20 cellular contexts compared by ENCODE assay signal in genomic region chr13:51794959-51795358, GRCh38. TPM values are rescaled to one million over a fixed set of nuclear protein-coding genes. Genes with fewer than 3 reads are reported as not detected.
DNase-seq lines count a peak whose midpoint lies in the region; TF ChIP-seq lines count a peak whose summit lies in the region.
"Had no signal": no experiment of that assay in that cellular context is flagged by ENCODE, and none has a peak within 500 bp of the region (broad histone marks: within the 10 kb centered on the region; RNA-seq: fewer than 3 reads in every experiment).

No MANE protein-coding gene starts in this region.

- H3K9ac ChIP-seq in BLaER1 treated with 17β-estradiol and CSF1 and Interleukin-3, amounts not matched to agents 10 nM and 100 nM = no peak overlapping the region

- H3K79me2 ChIP-seq in DOHH2 (ENCODE audit: control insufficient read depth, low read length) = no peaks in the 10 kb centered on the region
- H3K79me2 ChIP-seq in OCI-LY7 (ENCODE audit: insufficient read depth, low read depth, low read length) = no peaks in the 10 kb centered on the region
- H3K79me2 ChIP-seq in osteoblast (ENCODE audit: insufficient read depth, low read length) = no peaks in the 10 kb centered on the region

- no peaks in the 10 kb centered on the region for H3K27me3 ChIP-seq in BLaER1 treated with 17β-estradiol and CSF1 and Interleukin-3, amounts not matched to agents 10 nM and 100 nM
- H3K27me3 ChIP-seq in DOHH2 (ENCODE audit: control insufficient read depth, low read length) = no peaks in the 10 kb centered on the region
- H3K27me3 ChIP-seq in osteoblast (ENCODE audit: insufficient read depth, low read length) = no peaks in the 10 kb centered on the region
- H3K27me3 ChIP-seq: cardiac muscle cell, SJSA1 had no signal

- intact Hi-C loops in OCI-LY7 (cut with micrococcal nuclease; ENCODE audit: unreplicated experiment) (loop anchor here (2.0 to 5.0 kb wide), 2 partner anchors 88 to 342 kb away; partner anchors contain the start of gene INTS6), posterior vena cava (cut with DNase I) (no loop called here)

- H3K4me1 ChIP-seq in BLaER1 treated with 17β-estradiol and CSF1 and Interleukin-3, amounts not matched to agents 10 nM and 100 nM = peaks cover 29 to 39% (median 35%) of the 10 kb centered on the region in 10 experiments
- H3K4me1 ChIP-seq in DOHH2 (ENCODE audit: control insufficient read depth, low read length) (peaks cover 33% of the 10 kb centered on the region), OCI-LY7 (ENCODE audit: insufficient read depth, low read length, poor library complexity, severe bottlenecking) (peaks cover 67% of the 10 kb centered on the region), osteoblast (ENCODE audit: insufficient read depth, low read length) (peaks cover 6% of the 10 kb centered on the region)

- H3K9me3 ChIP-seq in BLaER1 treated with 17β-estradiol and CSF1 and Interleukin-3, amounts not matched to agents 10 nM and 100 nM (replicated peaks in 1 of 11) = no peaks in the 10 kb centered on the region
- no peaks in the 10 kb centered on the region for H3K9me3 ChIP-seq in DOHH2 (ENCODE audit: control insufficient read depth, insufficient read depth, low read length)
- no peaks in the 10 kb centered on the region for H3K9me3 ChIP-seq in OCI-LY7 (ENCODE audit: low read length)
- H3K9me3 ChIP-seq in osteoblast (ENCODE audit: low read depth, low read length) = no peaks in the 10 kb centered on the region
- H3K9me3 ChIP-seq: SJSA1 had no signal

- CTCF ChIA-PET in OCI-LY7 (lab: Charles Lee; ENCODE audit: unreplicated experiment) = interaction anchor here (0.6 to 1.8 kb wide), 4 partner anchors 17 to 213 kb away, joined by 3 to 6 read pairs (median 4); no protein-coding TSS in a partner anchor

- no peak for TF ChIP-seq CTCF in DOHH2 (IDR thresholded peaks at IDR 0.05; ENCODE audit: low read depth, low read length, poor library complexity, severe bottlenecking)
- TF ChIP-seq CTCF in OCI-LY7 (conservative IDR thresholded peaks at IDR 0.05; ENCODE audit: low read length) = no peak
- TF ChIP-seq CTCF in osteoblast (IDR thresholded peaks at IDR 0.05; ENCODE audit: extremely low read depth, low read depth, low read length) = no peak

- H3K9me2 ChIP-seq in DOHH2 (replicated peaks; ENCODE audit: control insufficient read depth, low read length) = no peaks in the 10 kb centered on the region
- no peaks in the 10 kb centered on the region for H3K9me2 ChIP-seq in OCI-LY7 (ENCODE audit: insufficient read depth, low read length)

- DNase-seq in OCI-LY7 (ENCODE audit: low spot score) = peak; percentile 79
- DNase-seq in osteoblast (ENCODE audit: insufficient read length, low spot score, missing footprints) = peak; percentile 50
- DNase-seq in posterior vena cava (ENCODE audit: low spot score) = no peak
- DNase-seq in H4 (ENCODE audit: low spot score) = no peak
- no peak for DNase-seq in 8988T
- DNase-seq: activated CD4-positive, alpha-beta T cell treated with anti-CD3 and anti-CD28 coated beads, Interleukin-2, amount 50 U/mL, for 48 hours; activated gamma-delta T cell treated with Interleukin-2 at 50 U/mL for 16 hours; HCEC 1CT; hypothalamus; KG1; NCI-H1092 treated with DMSO at 0.1 percent for 48 hours had no signal

- H3K4me3 ChIP-seq in BLaER1 treated with 17β-estradiol and CSF1 and Interleukin-3, amounts not matched to agents 10 nM and 100 nM = no peak overlapping the region
- H3K4me3 ChIP-seq in DOHH2 (ENCODE audit: low read length) (no peak overlapping the region), OCI-LY7 (ENCODE audit: low read depth, low read length, poor library complexity, severe bottlenecking) (peak overlapping the region; percentile 5), osteoblast (ENCODE audit: insufficient read depth, low read length) (no peak overlapping the region)
- H3K4me3 ChIP-seq: cardiac muscle cell, lung, SJSA1 had no signal

- H3K36me3 ChIP-seq in BLaER1 treated with 17β-estradiol and CSF1 and Interleukin-3, amounts not matched to agents 10 nM and 100 nM = no peaks in the 10 kb centered on the region
- H3K36me3 ChIP-seq in DOHH2 (ENCODE audit: control insufficient read depth, low read length) = no peaks in the 10 kb centered on the region
- no peaks in the 10 kb centered on the region for H3K36me3 ChIP-seq in OCI-LY7 (ENCODE audit: insufficient read depth, low read length)
- H3K36me3 ChIP-seq in osteoblast (ENCODE audit: insufficient read depth, low read length) = no peaks in the 10 kb centered on the region
- H3K36me3 ChIP-seq: cardiac muscle cell, SJSA1 had no signal

- no peak overlapping the region for H2AFZ ChIP-seq in OCI-LY7 (ENCODE audit: low read length)
- no peak overlapping the region for H2AFZ ChIP-seq in osteoblast (ENCODE audit: low read length)

- H3K4me2 ChIP-seq in BLaER1 treated with 17β-estradiol and CSF1 and Interleukin-3, amounts not matched to agents 10 nM and 100 nM = peak overlapping the region; percentile 58 to 90 (median 77)
- peak overlapping the region; percentile 58 for H3K4me2 ChIP-seq in DOHH2 (ENCODE audit: low read length)
- H3K4me2 ChIP-seq in OCI-LY7 (ENCODE audit: low read length) = peak overlapping the region; percentile 75
- H3K4me2 ChIP-seq in osteoblast (ENCODE audit: insufficient read depth, low read length) = no peak overlapping the region

- H3K27ac ChIP-seq in BLaER1 treated with 17β-estradiol and CSF1 and Interleukin-3, amounts not matched to agents 10 nM and 100 nM = peak overlapping the region in 3 of 11 experiments; percentile 55 to 74 (median 67); a peak in 3 of 22 replicates
- H3K27ac ChIP-seq in DOHH2 (ENCODE audit: low read depth, low read length) (no peak overlapping the region), OCI-LY7 (ENCODE audit: low read depth, low read length, poor library complexity, severe bottlenecking) (peak overlapping the region; percentile 79), osteoblast (ENCODE audit: low read depth, low read length) (no peak overlapping the region)
- H3K27ac ChIP-seq: cardiac muscle cell, SJSA1 had no signal

- H4K20me1 ChIP-seq in BLaER1 treated with 17β-estradiol and CSF1 and Interleukin-3, amounts not matched to agents 10 nM and 100 nM = peaks cover 0 to 4% (median 0%) of the 10 kb centered on the region in 11 experiments; a peak in 2 of 22 replicates
- H4K20me1 ChIP-seq in DOHH2 (ENCODE audit: control insufficient read depth, insufficient read depth, low read depth, low read length) (no peaks in the 10 kb centered on the region), OCI-LY7 (ENCODE audit: insufficient read depth, low read length) (no peaks in the 10 kb centered on the region), osteoblast (ENCODE audit: insufficient read depth, low read length) (no peaks in the 10 kb centered on the region)

- H3F3A ChIP-seq in DOHH2 (ENCODE audit: control insufficient read depth, insufficient read depth) = peaks cover 3% of the 10 kb centered on the region

- POLR2A ChIA-PET in OCI-LY7 (lab: Charles Lee) = interaction anchor here (0.6 to 1.8 kb wide), 10 partner anchors 11 to 374 kb away, joined by 3 to 7 read pairs (median 4); no protein-coding TSS in a partner anchor

- BruUV-seq in OCI-LY7 (replicated peaks; lab: Mats Ljungman, UMichigan) = no TSS peak

RNA-seq across cellular contexts. Expression of gene DHRS12, which starts 9.0 kb away (rescaled TPM):
- 3.4 and 3.5 TPM in 2 replicates for total RNA-seq in OCI-LY7 (2014; rRNA removed; shearing (Covaris generic))
- total RNA-seq in OCI-LY7 (2022) = 11.9 and 12.5 TPM in 2 replicates
- total RNA-seq in osteoblast = 3.3 and 3.8 TPM in 2 replicates
- 10 to 100 TPM in 1 of 2 donors, 1 to 10 TPM in 1; 9.9 to 11.1 TPM for total RNA-seq in posterior vena cava
- total RNA-seq in H4 (2014; rRNA removed; shearing (Covaris generic)) = 0.27 and 2.7 TPM in 2 replicates

RNA-seq across cellular contexts. Expression of gene TMEM272, which starts 50.0 kb away (rescaled TPM):
- total RNA-seq in OCI-LY7 (2014; rRNA removed; shearing (Covaris generic)) = 0.41 and 0.75 TPM in 2 replicates
- total RNA-seq in OCI-LY7 (2022) (0.46 and 0.90 TPM in 2 replicates), osteoblast (not detected in 2 replicates), posterior vena cava (under 1 TPM; 0.10 to 0.14 TPM)
- total RNA-seq in H4 (2014; rRNA removed; shearing (Covaris generic)) = not detected in 2 replicates
- total RNA-seq: esophagus mucosa, HT-29, myocyte, osteocyte had no signal

Comparison
In these comparisons a context has a peak if more than half of its experiments do, and no peak if none do; other contexts are left out.
1. DNase-seq: peak in OCI-LY7 (single experiment) and osteoblast (single experiment); none in posterior vena cava (single experiment), H4 (single experiment) and 8988T (single experiment).